11 cellular contexts compared by ENCODE assay signal in genomic region chr16:5604770-5605169, GRCh38.
A peak's percentile ranks its signal among the peaks of the same experiment; 100 is the strongest.
DNase-seq lines count a peak whose midpoint lies in the region; ATAC-seq and TF ChIP-seq lines count a peak whose summit lies in the region.
"Had no signal": no experiment of that assay in that cellular context is flagged by ENCODE, and none has a peak within 500 bp of the region (broad histone marks: within the 10 kb centered on the region; RNA-seq: fewer than 3 reads in every experiment).

No MANE protein-coding gene starts in this region.

- H3K56ac ChIP-seq in mesendoderm (ENCODE audit: low read length), result no peak overlapping the region

- H2AK5ac ChIP-seq in mesendoderm (ENCODE audit: low read length), result no peak overlapping the region

- no peak overlapping the region for H3K4me3 ChIP-seq in Jurkat, Clone E6-1 (ENCODE audit: low read length)
- H3K4me3 ChIP-seq in mesendoderm (ENCODE audit: low read length), result no peak overlapping the region
- H3K4me3 ChIP-seq: tibial artery had no signal

- ATAC-seq in SK-N-SH treated with all-trans-retinoic acid at 6 μM for 48 hours (no peak), HG02852 (IDR thresholded peaks at IDR 0.05; ENCODE audit: unreplicated experiment) (no peak)

- H3K9ac ChIP-seq in mesendoderm (ENCODE audit: low read length), result no peak overlapping the region

- no peaks in the 10 kb centered on the region for H3K4me1 ChIP-seq in mesendoderm (ENCODE audit: control insufficient read depth, low read depth, low read length)
- H3K4me1 ChIP-seq: tibial artery had no signal

- H2BK120ac ChIP-seq in mesendoderm (ENCODE audit: low read depth, low read length), result no peak overlapping the region

- WGBS in mesendoderm (ENCODE audit: extremely low coverage, insufficient coverage, low lambda C conversion rate), result no CpG with 5 or more reads among the region's 8 CpGs

- H3K18ac ChIP-seq in mesendoderm (ENCODE audit: low read length), result no peak overlapping the region

- H4K5ac ChIP-seq in mesendoderm (ENCODE audit: low read length), result no peak overlapping the region

- no peak overlapping the region for H4K8ac ChIP-seq in mesendoderm (ENCODE audit: low read depth, low read length)

- no peaks in the 10 kb centered on the region for H3K36me3 ChIP-seq in mesendoderm (ENCODE audit: control insufficient read depth, insufficient read depth, low read length)
- H3K36me3 ChIP-seq: tibial artery had no signal

- H3K79me2 ChIP-seq in mesendoderm (ENCODE audit: control insufficient read depth, insufficient read depth, low read length), result no peaks in the 10 kb centered on the region

- H2BK5ac ChIP-seq in mesendoderm (ENCODE audit: low read length), result no peak overlapping the region

- H3K4me2 ChIP-seq in mesendoderm (ENCODE audit: low read length), result no peak overlapping the region

- no peaks in the 10 kb centered on the region for H3K79me1 ChIP-seq in mesendoderm (ENCODE audit: low read length)

- no peak overlapping the region for H3K27ac ChIP-seq in mesendoderm (ENCODE audit: low read depth, low read length)
- H3K27ac ChIP-seq: epithelial cell of prostate, tibial artery had no signal

- no peak overlapping the region for H2BK15ac ChIP-seq in mesendoderm (replicated peaks; ENCODE audit: low read depth)

- DNase-seq in DMS153 (lab: John Stamatoyannopoulos, UW) (peak; percentile 54), mesendoderm (peak; percentile 86), cortex of kidney (lab: John Stamatoyannopoulos, UW) (no peak), OCI-M2 (lab: John Stamatoyannopoulos, UW; ENCODE audit: unreplicated experiment) (no peak)
- DNase-seq in Jurkat, Clone E6-1 (ENCODE audit: low read depth, low spot score), result peak; percentile 27
- DNase-seq in activated naive CD4-positive, alpha-beta T cell (lab: John Stamatoyannopoulos, UW), result no peak
- DNase-seq: activated gamma-delta T cell treated with Interleukin-2 at 50 U/mL for 16 hours, tibial artery had no signal

- H3K23ac ChIP-seq in mesendoderm (ENCODE audit: low read length), result no peak overlapping the region

- H3K27me3 ChIP-seq in mesendoderm (ENCODE audit: insufficient read depth, low read length, poor library complexity), result no peaks in the 10 kb centered on the region
- H3K27me3 ChIP-seq: tibial artery had no signal

- H3K4ac ChIP-seq in mesendoderm (ENCODE audit: low read depth, low read length), result no peak overlapping the region

TF ChIP-seq in SK-N-SH treated with all-trans-retinoic acid at 6 μM for 48 hours, 23 proteins besides CTCF, POLR2A, EP300 and RAD21:
- peak; percentile 73; the same call in 1 of the 2 replicates for TF ChIP-seq ZFP3 (CRISPR knock-in tag; IDR thresholded peaks at IDR 0.05)
- no peak for TF ChIP-seq TCF4 (CRISPR knock-in tag; IDR thresholded peaks at IDR 0.05; ENCODE audit: borderline replicate concordance)

Comparison
In these comparisons a context has a peak if more than half of its experiments do, and no peak if none do; other contexts are left out.
1. DNase-seq: peak in DMS153 (single experiment), Jurkat, Clone E6-1 (single experiment) and mesendoderm (single experiment); none in cortex of kidney (single experiment), OCI-M2 (single experiment) and activated naive CD4-positive, alpha-beta T cell (0 of 4).